25 cellular contexts compared by ENCODE assay signal in the genomic region with DNA sequence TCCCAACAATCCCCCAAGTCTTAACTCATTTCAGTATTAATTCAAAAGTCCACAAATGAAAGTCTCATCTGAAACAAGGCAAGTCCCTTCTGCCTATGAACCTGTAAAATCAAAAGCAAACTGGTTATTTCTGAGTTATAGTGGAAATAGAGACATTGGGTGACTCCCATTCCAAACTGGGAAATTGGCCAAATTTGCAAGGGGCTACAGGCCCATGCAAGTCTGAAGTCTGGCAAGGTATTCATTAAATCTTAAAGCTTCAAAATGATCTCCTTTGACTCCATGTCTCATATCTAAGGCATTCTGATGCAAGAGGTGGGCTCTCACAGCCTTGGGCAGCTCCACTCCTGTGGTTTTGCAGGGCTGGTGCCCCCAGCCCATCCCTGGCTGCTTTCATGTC.
DNase-seq lines count a peak whose midpoint lies in the region; FAIRE-seq and TF ChIP-seq lines count a peak whose summit lies in the region.
"Had no signal": no experiment of that assay in that cellular context is flagged by ENCODE, and none has a peak within 500 bp of the region (broad histone marks: within the 10 kb centered on the region; RNA-seq: fewer than 3 reads in every experiment).

No MANE protein-coding gene starts in this region.

- no peak overlapping the region for H3K9ac ChIP-seq in kidney (ENCODE audit: low read length in 2 of 2)
- H3K9ac ChIP-seq: BLaER1 treated with 17β-estradiol and CSF1 and Interleukin-3, amounts not matched to agents 10 nM and 100 nM had no signal

- no peaks in the 10 kb centered on the region for H3K36me3 Mint-ChIP-seq in MCF 10A (ENCODE audit: insufficient read depth, unreplicated experiment)
- H3K36me3 Mint-ChIP-seq: CD14-positive monocyte; CD8-positive, alpha-beta memory T cell had no signal

- H3K4me1 Mint-ChIP-seq in MCF 10A (ENCODE audit: insufficient read depth, unreplicated experiment), result no peaks in the 10 kb centered on the region
- H3K4me1 Mint-ChIP-seq: CD14-positive monocyte; CD8-positive, alpha-beta memory T cell had no signal

- H3K4me3 ChIP-seq in breast epithelium, result no peak overlapping the region
- H3K4me3 ChIP-seq in epithelial cell of esophagus (ENCODE audit: low read length), result no peak overlapping the region
- no peak overlapping the region for H3K4me3 ChIP-seq in kidney (ENCODE audit: low read length in 2 of 2)
- H3K4me3 ChIP-seq: A549; BLaER1 treated with 17β-estradiol and CSF1 and Interleukin-3, amounts not matched to agents 10 nM and 100 nM; HAP-1 had no signal

- no peak for FAIRE-seq in kidney (lab: Jason Lieb, UNC)
- FAIRE-seq: A549, D721Med, G401.6, GM12892, H54 had no signal

- H3K9me3 Mint-ChIP-seq in MCF 10A (ENCODE audit: unreplicated experiment), result peaks cover 22% of the 10 kb centered on the region

- no peak for TF ChIP-seq CTCF in MCF 10A (IDR thresholded peaks at IDR 0.05; ENCODE audit: unreplicated experiment)
- no peak for TF ChIP-seq CTCF in breast epithelium (IDR thresholded peaks at IDR 0.05)
- no peak for TF ChIP-seq CTCF in epithelial cell of esophagus (IDR thresholded peaks at IDR 0.05; ENCODE audit: insufficient read depth, low read depth, low read length, missing control alignments)
- TF ChIP-seq CTCF in kidney (IDR thresholded peaks at IDR 0.05; ENCODE audit: borderline replicate concordance, extremely low read depth, insufficient read depth), result no peak

- H3K27me3 Mint-ChIP-seq in MCF 10A (ENCODE audit: insufficient read depth, unreplicated experiment), result no peaks in the 10 kb centered on the region
- H3K27me3 Mint-ChIP-seq: CD4-positive, alpha-beta T cell; CD8-positive, alpha-beta memory T cell had no signal

- BruUV-seq in MCF 10A (replicated peaks; lab: Mats Ljungman, UMichigan), result no TSS peak

- H3K4me1 ChIP-seq in breast epithelium (no peaks in the 10 kb centered on the region), kidney (ENCODE audit: control insufficient read depth in 1 of 2, insufficient read depth in 1 of 2, low read depth in 1 of 2, low read length in 2 of 2) (no peaks in the 10 kb centered on the region)
- H3K4me1 ChIP-seq: A549; BE2C; BLaER1 treated with 17β-estradiol and CSF1 and Interleukin-3, amounts not matched to agents 10 nM and 100 nM; HAP-1 had no signal

- H3K27me3 ChIP-seq in breast epithelium, result no peaks in the 10 kb centered on the region
- H3K27me3 ChIP-seq: BE2C; BLaER1 treated with 17β-estradiol and CSF1 and Interleukin-3, amounts not matched to agents 10 nM and 100 nM had no signal

- no peak overlapping the region for H3K27ac ChIP-seq in breast epithelium
- no peak overlapping the region for H3K27ac ChIP-seq in kidney (ENCODE audit: low read depth in 2 of 2, low read length in 2 of 2)
- H3K27ac ChIP-seq: A549; BLaER1 treated with 17β-estradiol and CSF1 and Interleukin-3, amounts not matched to agents 10 nM and 100 nM had no signal

- H3K4me3 Mint-ChIP-seq in MCF 10A (ENCODE audit: unreplicated experiment), result no peak overlapping the region
- H3K4me3 Mint-ChIP-seq: CD14-positive monocyte; CD4-positive, alpha-beta T cell; CD8-positive, alpha-beta memory T cell; HFFc6 had no signal

- intact Hi-C loops in MCF 10A (cut with micrococcal nuclease) (no loop called here), breast epithelium (cut with DNase I; ENCODE audit: low total_unique reads) (loop anchor here (5.0 kb wide), 1 partner anchor 1047 kb away; no protein-coding TSS in a partner anchor), kidney (cut with DNase I) (no loop called here)

- H3K36me3 ChIP-seq in breast epithelium (no peaks in the 10 kb centered on the region), kidney (ENCODE audit: control insufficient read depth in 1 of 2, insufficient read depth in 2 of 2, low read length in 2 of 2) (no peaks in the 10 kb centered on the region)
- H3K36me3 ChIP-seq: BE2C, HAP-1 had no signal

- POLR2A ChIA-PET in MCF 10A (lab: Yijun Ruan, JAX), result no interaction called here

- peak; percentile 15 for DNase-seq in NCI-H1105 treated with DMSO at 0.1 percent for 48 hours (lab: John Stamatoyannopoulos, UW)
- DNase-seq in NCI-H1105 (lab: John Stamatoyannopoulos, UW), result no peak
- DNase-seq in MCF 10A (ENCODE audit: unreplicated experiment), result peak; percentile 52
- DNase-seq in breast epithelium (ENCODE audit: low spot score in 2 of 2), result no peak
- peak; percentile 78 for DNase-seq in epithelial cell of esophagus (ENCODE audit: low read depth)
- DNase-seq in kidney, result no peak
- no peak for DNase-seq in NCI-H2107 treated with DMSO at 0.1 percent for 48 hours (lab: John Stamatoyannopoulos, UW; ENCODE audit: unreplicated experiment)
- DNase-seq: 8988T; ACHN; AML-193; BE2C; CD4-positive, alpha-beta T cell; CD8-positive, alpha-beta memory T cell; DMS153; DND-41; GOT3; HFFc6 had no signal

- CTCF ChIA-PET in MCF 10A (lab: Yijun Ruan, JAX), result no interaction called here

- no peak overlapping the region for H3K27ac Mint-ChIP-seq in MCF 10A (ENCODE audit: low read depth, unreplicated experiment)
- H3K27ac Mint-ChIP-seq: CD14-positive monocyte; CD4-positive, alpha-beta T cell; HFFc6 had no signal

- no peak for TF ChIP-seq POLR2A in breast epithelium (IDR thresholded peaks at IDR 0.05)

- peaks cover 5 to 26% of the 10 kb centered on the region in 2 donors for H3K9me3 ChIP-seq in breast epithelium
- H3K9me3 ChIP-seq in kidney (ENCODE audit: control insufficient read depth in 1 of 2, low read length in 2 of 2), result no peaks in the 10 kb centered on the region
- H3K9me3 ChIP-seq: BE2C, HAP-1 had no signal

Comparison
In these comparisons a context has a peak if more than half of its experiments do, and no peak if none do; other contexts are left out.
1. DNase-seq: peak in NCI-H1105 treated with DMSO at 0.1 percent for 48 hours (single experiment), MCF 10A (single experiment) and epithelial cell of esophagus (single experiment); none in NCI-H1105 (single experiment), breast epithelium (0 of 2), kidney (single experiment) and NCI-H2107 treated with DMSO at 0.1 percent for 48 hours (single experiment).